In the genomic region with DNA sequence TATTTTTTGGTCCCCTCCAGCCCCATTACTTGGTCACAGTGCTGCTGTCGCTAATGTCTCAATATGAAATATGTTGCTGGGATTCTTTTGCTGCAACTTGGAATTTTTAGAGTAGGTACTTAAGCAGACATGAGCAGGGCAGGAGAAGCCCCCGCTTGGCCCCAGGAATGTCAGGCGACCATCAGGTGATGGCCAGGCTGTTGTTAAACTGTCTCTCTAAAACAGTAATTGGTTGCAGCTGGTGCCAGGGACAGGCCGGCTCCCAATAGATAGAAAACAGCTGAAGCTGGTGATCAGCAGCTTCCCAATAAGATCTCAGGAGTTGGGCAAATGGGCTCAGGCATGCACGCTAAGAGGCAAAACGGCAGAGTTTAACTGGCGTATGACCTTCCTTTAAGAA, we compare ENCODE assay signal across 18 cellular contexts.
"Had no signal": no experiment of that assay in that cellular context is flagged by ENCODE, and none has a peak within 500 bp of the region (broad histone marks: within the 10 kb centered on the region; RNA-seq: fewer than 3 reads in every experiment).

No MANE protein-coding gene starts in this region.

- H3K9me3 ChIP-seq: gastrocnemius medialis, right atrium auricular region had no signal

- H3K4me3 ChIP-seq: dorsolateral prefrontal cortex, gastrocnemius medialis, right atrium auricular region had no signal

- DNase-seq: activated B cell treated with CpG ODN at 0.5 μM for 24 hours; activated CD4-positive, alpha-beta T cell treated with anti-CD3 and anti-CD28 coated beads for 48 hours; activated CD8-positive, alpha-beta T cell treated with anti-CD3 and anti-CD28 coated beads for 36 hours; activated naive CD4-positive, alpha-beta T cell treated with Interleukin-2 at 50 U/mL for 16 hours; activated naive CD8-positive, alpha-beta T cell treated with anti-CD3 and anti-CD28 coated beads, Interleukin-2, amount 10 ng/mL, durations not matched to agents 7 days and 5 days; activated T-cell treated with anti-CD3 and anti-CD28 coated beads, Interleukin-2, amount 50 U/mL, for 24 hours; central memory CD4-positive, alpha-beta T cell; dorsolateral prefrontal cortex; gastrocnemius medialis; head of caudate nucleus; immature natural killer cell; kidney glomerular epithelial cell; occipital lobe; small intestine; stimulated activated CD4-positive, alpha-beta T cell treated with anti-CD3 and anti-CD28 coated beads, Interleukin-15, amount 100 ng/mL, for 24 hours; stimulated activated CD4-positive, alpha-beta T cell treated with anti-CD3 and anti-CD28 coated beads, Interleukin-2, amount 100 ng/mL, for 48 hours; stimulated activated naive CD8-positive, alpha-beta T cell treated with anti-CD3 and anti-CD28 coated beads, Interleukin-15, amount 100 ng/mL, for 72 hours had no signal

- H3K27me3 ChIP-seq: dorsolateral prefrontal cortex, gastrocnemius medialis, right atrium auricular region had no signal

- H3K27ac ChIP-seq: dorsolateral prefrontal cortex, gastrocnemius medialis, right atrium auricular region had no signal

- H3K36me3 ChIP-seq: gastrocnemius medialis, right atrium auricular region had no signal
